Comparison of ENCODE assay signal across 14 cellular contexts in the genomic region with DNA sequence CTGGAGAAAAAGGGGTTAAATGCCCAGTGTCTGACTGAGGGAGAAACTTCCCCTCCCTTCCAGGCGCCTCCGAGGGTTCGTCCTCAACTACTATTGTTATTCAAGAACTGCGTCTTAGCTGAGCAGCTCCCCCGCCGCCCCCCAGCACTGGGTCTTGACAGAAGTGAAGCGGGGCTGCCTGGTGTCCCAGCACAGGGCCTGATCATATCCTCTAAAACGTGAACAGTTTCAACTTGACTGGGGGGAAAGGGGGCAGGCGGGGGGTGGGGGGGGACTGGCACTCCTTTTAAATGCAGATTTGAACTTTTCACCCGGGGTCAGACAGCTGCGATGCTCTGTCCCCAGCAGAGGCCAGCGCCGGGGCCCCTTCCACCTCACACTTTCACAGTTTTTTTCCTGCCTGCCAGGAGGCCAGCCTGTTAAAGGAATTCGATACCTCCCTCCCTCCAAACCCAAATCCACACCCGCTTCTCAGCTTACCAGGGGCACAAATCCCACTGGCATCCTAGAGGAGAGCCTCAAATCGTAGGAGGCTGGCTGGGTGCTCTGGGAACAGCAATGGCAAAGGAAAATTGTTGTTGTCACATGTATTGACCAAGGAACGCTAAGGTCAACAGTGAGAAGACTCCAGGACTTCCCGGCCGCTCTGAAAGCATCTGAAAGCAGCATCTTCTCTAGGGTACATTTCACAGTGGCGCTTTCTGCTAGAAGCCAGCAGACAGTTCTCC. TPM values are rescaled to one million over a fixed set of nuclear protein-coding genes. Genes with fewer than 3 reads are reported as not detected.
DNase-seq lines count a peak whose midpoint lies in the region; ATAC-seq, FAIRE-seq and TF ChIP-seq lines count a peak whose summit lies in the region.
"Had no signal": no experiment of that assay in that cellular context is flagged by ENCODE, and none has a peak within 500 bp of the region (broad histone marks: within the 10 kb centered on the region; RNA-seq: fewer than 3 reads in every experiment).

No MANE protein-coding gene starts in this region.

- no peak overlapping the region for H3K27ac Mint-ChIP-seq in activated CD4-positive, alpha-beta T cell treated with anti-CD3 and anti-CD28 coated beads, Interleukin-2, amount 10 ng/mL, durations not matched to agents 7 days and 5 days
- H3K27ac Mint-ChIP-seq: activated CD8-positive, alpha-beta T cell treated with anti-CD3 and anti-CD28 coated beads, Interleukin-2, amount 10 ng/mL, durations not matched to agents 7 days and 5 days had no signal

- peaks cover 57% of the 10 kb centered on the region for H3K27me3 Mint-ChIP-seq in activated CD4-positive, alpha-beta T cell treated with anti-CD3 and anti-CD28 coated beads, Interleukin-2, amount 10 ng/mL, durations not matched to agents 7 days and 5 days

- no peaks in the 10 kb centered on the region for H3K36me3 ChIP-seq in OCI-LY3 (replicated peaks; ENCODE audit: low read depth, low read length)
- H3K36me3 ChIP-seq in smooth muscle cell (ENCODE audit: low read depth): no peaks in the 10 kb centered on the region
- H3K36me3 ChIP-seq: colonic mucosa, lower lobe of right lung, vagina had no signal

- peaks cover 2% of the 10 kb centered on the region for H3K36me3 Mint-ChIP-seq in activated CD4-positive, alpha-beta T cell treated with anti-CD3 and anti-CD28 coated beads, Interleukin-2, amount 10 ng/mL, durations not matched to agents 7 days and 5 days (ENCODE audit: low read depth)
- H3K36me3 Mint-ChIP-seq: activated naive CD4-positive, alpha-beta T cell treated with anti-CD3 and anti-CD28 coated beads, Interleukin-2, amount 50 U/mL, for 24 hours had no signal

- peaks cover 4% of the 10 kb centered on the region for H3F3A ChIP-seq in smooth muscle cell (ENCODE audit: low read depth)

- CTCF ChIA-PET in activated CD4-positive, alpha-beta T cell treated with anti-CD3 and anti-CD28 coated beads, Interleukin-2, amount 10 ng/mL, durations not matched to agents 7 days and 5 days (lab: Charles Lee): no interaction called here

- H3K27ac ChIP-seq in OCI-LY3 (ENCODE audit: low read length): no peak overlapping the region
- H3K27ac ChIP-seq in smooth muscle cell (ENCODE audit: low read depth): peak overlapping the region; percentile 97
- H3K27ac ChIP-seq: colonic mucosa, lower lobe of right lung, vagina had no signal

- no peak for TF ChIP-seq CTCF in GM12875 (IDR thresholded peaks at IDR 0.05; ENCODE audit: borderline replicate concordance, insufficient read depth, low read depth, low read length)
- TF ChIP-seq CTCF in OCI-LY3 (IDR thresholded peaks at IDR 0.05; ENCODE audit: low read depth, low read length): no peak
- no peak for TF ChIP-seq CTCF in smooth muscle cell (IDR thresholded peaks at IDR 0.05; ENCODE audit: borderline replicate concordance, insufficient read depth, poor library complexity, severe bottlenecking)

- DNase-seq in iPS-NIHi7 (ENCODE audit: extremely low spot score): peak; percentile 57
- DNase-seq in smooth muscle cell (lab: John Stamatoyannopoulos, UW; ENCODE audit: unreplicated experiment): no peak
- DNase-seq in frontal cortex (ENCODE audit: low spot score in 2 of 2): no peak
- DNase-seq in activated CD4-positive, alpha-beta T cell treated with anti-CD3 and anti-CD28 coated beads, Interleukin-2, amount 10 ng/mL, durations not matched to agents 7 days and 5 days: no peak
- DNase-seq: colonic mucosa, lower lobe of right lung, NCI-H774 had no signal

- peaks cover 13% of the 10 kb centered on the region; the same call in 1 of the 2 replicates for H3K79me2 ChIP-seq in OCI-LY3 (ENCODE audit: low read length)
- H3K79me2 ChIP-seq in smooth muscle cell (ENCODE audit: low read depth): peaks cover 55% of the 10 kb centered on the region

- peaks cover 17% of the 10 kb centered on the region for H3K4me1 Mint-ChIP-seq in activated CD4-positive, alpha-beta T cell treated with anti-CD3 and anti-CD28 coated beads, Interleukin-2, amount 10 ng/mL, durations not matched to agents 7 days and 5 days

- H3K4me1 ChIP-seq in OCI-LY3 (ENCODE audit: low read length) (peaks cover 43% of the 10 kb centered on the region), smooth muscle cell (ENCODE audit: low read depth) (peaks cover 74% of the 10 kb centered on the region)
- H3K4me1 ChIP-seq: colonic mucosa had no signal

- H3K9me3 Mint-ChIP-seq in activated CD4-positive, alpha-beta T cell treated with anti-CD3 and anti-CD28 coated beads, Interleukin-2, amount 10 ng/mL, durations not matched to agents 7 days and 5 days: no peaks in the 10 kb centered on the region
- H3K9me3 Mint-ChIP-seq: activated naive CD4-positive, alpha-beta T cell treated with anti-CD3 and anti-CD28 coated beads, Interleukin-2, amount 50 U/mL, for 24 hours had no signal

- POLR2A ChIA-PET in activated CD4-positive, alpha-beta T cell treated with anti-CD3 and anti-CD28 coated beads, Interleukin-2, amount 10 ng/mL, durations not matched to agents 7 days and 5 days (lab: Charles Lee): no interaction called here

- no peaks in the 10 kb centered on the region for H3K9me3 ChIP-seq in OCI-LY3 (ENCODE audit: insufficient read depth, low read length)
- H3K9me3 ChIP-seq in smooth muscle cell (replicated peaks; ENCODE audit: low read depth): no peaks in the 10 kb centered on the region
- H3K9me3 ChIP-seq: colonic mucosa, lower lobe of right lung, vagina had no signal

- H3K27me3 ChIP-seq in OCI-LY3 (ENCODE audit: low read depth, low read length) (peaks cover 4% of the 10 kb centered on the region; the same call in 1 of the 2 replicates), smooth muscle cell (ENCODE audit: low read depth) (no peaks in the 10 kb centered on the region)
- H3K27me3 ChIP-seq: colonic mucosa, vagina had no signal

- H3K9ac ChIP-seq in OCI-LY3 (ENCODE audit: low read length) (peak overlapping the region; percentile 43; the same call in 1 of the 2 replicates), smooth muscle cell (ENCODE audit: low read depth) (peak overlapping the region; percentile 30)

- no peak overlapping the region for H2AFZ ChIP-seq in OCI-LY3 (ENCODE audit: low read depth, low read length)
- no peak overlapping the region for H2AFZ ChIP-seq in smooth muscle cell (ENCODE audit: low read depth)

- FAIRE-seq in frontal cortex (lab: Jason Lieb, UNC): no peak

- peak overlapping the region; percentile 8 for H3K4me3 ChIP-seq in GM12875 (ENCODE audit: low read depth, low read length)
- peak overlapping the region; percentile 71 for H3K4me3 ChIP-seq in OCI-LY3 (ENCODE audit: low read length)
- H3K4me3 ChIP-seq in smooth muscle cell: no peak overlapping the region
- H3K4me3 ChIP-seq: colonic mucosa, lower lobe of right lung, vagina had no signal

- ATAC-seq in HG02678 (IDR thresholded peaks at IDR 0.05; ENCODE audit: unreplicated experiment) (no peak), GM19455 (IDR thresholded peaks at IDR 0.05; ENCODE audit: unreplicated experiment) (no peak)
- ATAC-seq: activated CD8-positive, alpha-beta T cell treated with anti-CD3 and anti-CD28 coated beads, Interleukin-2, amount 10 ng/mL, durations not matched to agents 7 days and 5 days; lower lobe of right lung had no signal

- H4K20me1 ChIP-seq in OCI-LY3 (ENCODE audit: insufficient read depth, low read length) (peaks cover 21% of the 10 kb centered on the region; the same call in 1 of the 2 replicates), smooth muscle cell (ENCODE audit: low read depth) (peaks cover 8% of the 10 kb centered on the region)

- H3K4me3 Mint-ChIP-seq in activated CD4-positive, alpha-beta T cell treated with anti-CD3 and anti-CD28 coated beads, Interleukin-2, amount 10 ng/mL, durations not matched to agents 7 days and 5 days: no peak overlapping the region
- H3K4me3 Mint-ChIP-seq: activated CD8-positive, alpha-beta T cell treated with anti-CD3 and anti-CD28 coated beads, Interleukin-2, amount 10 ng/mL, durations not matched to agents 7 days and 5 days; activated naive CD4-positive, alpha-beta T cell treated with anti-CD3 and anti-CD28 coated beads, Interleukin-2, amount 50 U/mL, for 24 hours had no signal

- WGBS in smooth muscle cell (ENCODE audit: low lambda C conversion rate): 24% methylated on average over 20 of the region's 20 CpGs

- peak overlapping the region; percentile 95 for H3K4me2 ChIP-seq in OCI-LY3 (ENCODE audit: low read length)
- peak overlapping the region; percentile 73 for H3K4me2 ChIP-seq in smooth muscle cell

RNA-seq across cellular contexts. Expression of a gene that starts 14.5 kb away (rescaled TPM):
- total RNA-seq in smooth muscle cell (6.5 and 9.8 TPM in 2 replicates), frontal cortex (4.9 TPM)
- polyA plus RNA-seq in smooth muscle cell: 3.1 and 5.0 TPM in 2 replicates
- total RNA-seq in activated CD4-positive, alpha-beta T cell treated with anti-CD3 and anti-CD28 coated beads, Interleukin-2, amount 10 ng/mL, durations not matched to agents 7 days and 5 days: 1 to 10 TPM; 1.5 to 1.6 TPM
